18 cellular contexts compared by ENCODE assay signal in genomic region chr1:222461941-222462340, GRCh38.
A peak's percentile ranks its signal among the peaks of the same experiment; 100 is the strongest.
DNase-seq lines count a peak whose midpoint lies in the region; ATAC-seq, FAIRE-seq and TF ChIP-seq lines count a peak whose summit lies in the region.
"Had no signal": no experiment of that assay in that cellular context is flagged by ENCODE, and none has a peak within 500 bp of the region (broad histone marks: within the 10 kb centered on the region; RNA-seq: fewer than 3 reads in every experiment).

No MANE protein-coding gene starts in this region.

- no peaks in the 10 kb centered on the region for H3K27me3 Mint-ChIP-seq in astrocyte (ENCODE audit: low read depth, unreplicated experiment)

- TF ChIP-seq EP300 in HepG2 (IDR thresholded peaks at IDR 0.05; ENCODE audit: low read depth in 2 of 2, low read length in 2 of 2) (no peak), HepG2 (CRISPR knock-in tag; IDR thresholded peaks at IDR 0.05; ENCODE audit: borderline replicate concordance) (no peak)

- no peak overlapping the region for H2AFZ ChIP-seq in HepG2 (ENCODE audit: low read length)
- no peak overlapping the region for H2AFZ ChIP-seq in astrocyte (ENCODE audit: low read depth, low read length)

- peaks cover 14% of the 10 kb centered on the region for H3K9me3 ChIP-seq in HepG2 (ENCODE audit: low read length)
- H3K9me3 ChIP-seq in right lobe of liver, result no peaks in the 10 kb centered on the region
- peaks cover 2% of the 10 kb centered on the region for H3K9me3 ChIP-seq in astrocyte (ENCODE audit: insufficient read depth, low read depth, low read length)
- no peaks in the 10 kb centered on the region for H3K9me3 ChIP-seq in BE2C

- H3K4me1 Mint-ChIP-seq in astrocyte (ENCODE audit: low read depth, unreplicated experiment), result peaks cover 14% of the 10 kb centered on the region

- intact Hi-C loops in HepG2 (cut with micrococcal nuclease; ENCODE audit: unreplicated experiment) (loop anchor here (10.0 kb wide), 1 partner anchor 717 kb away; the partner anchor contains the start of gene DUSP10), right lobe of liver (cut with DNase I) (loop anchor here in 1 of 2 donors (10.0 kb wide), 1 partner anchor 173 kb away; no protein-coding TSS in a partner anchor)

- H3K9me3 Mint-ChIP-seq in astrocyte (ENCODE audit: unreplicated experiment), result peaks cover 21% of the 10 kb centered on the region

- H3K9ac ChIP-seq in HepG2 (ENCODE audit: insufficient read depth, low read depth, low read length) (no peak overlapping the region), astrocyte (ENCODE audit: low read length) (no peak overlapping the region)
- H3K9ac ChIP-seq: BLaER1 treated with 17β-estradiol and CSF1 and Interleukin-3, amounts not matched to agents 10 nM and 100 nM had no signal

- no peak for TF ChIP-seq RAD21 in HepG2 (CRISPR knock-in tag; IDR thresholded peaks at IDR 0.05)

- no peaks in the 10 kb centered on the region for H3K36me3 ChIP-seq in HepG2 (replicated peaks in 1 of 2; ENCODE audit: control insufficient read depth in 1 of 2, insufficient read depth in 2 of 2, low read length in 2 of 2)
- H3K36me3 ChIP-seq in right lobe of liver, result no peaks in the 10 kb centered on the region
- H3K36me3 ChIP-seq in astrocyte (ENCODE audit: insufficient read depth, low read length), result no peaks in the 10 kb centered on the region
- H3K36me3 ChIP-seq in BE2C, result no peaks in the 10 kb centered on the region

- BruUV-seq in HepG2 (replicated peaks; lab: Mats Ljungman, UMichigan), result no TSS peak

- CTCF ChIA-PET in HepG2 (lab: Yijun Ruan, JAX; ENCODE audit: low intra/inter-chr PET ratio, low total read pairs), result no interaction called here

- TF ChIP-seq CTCF in HepG2 (CRISPR knock-in tag; IDR thresholded peaks at IDR 0.05), result no peak
- TF ChIP-seq CTCF in right lobe of liver (IDR thresholded peaks at IDR 0.05), result no peak
- TF ChIP-seq CTCF in astrocyte (IDR thresholded peaks at IDR 0.05; ENCODE audit: insufficient read depth, low read depth, low read length), result no peak
- no peak for TF ChIP-seq CTCF in fibroblast of mammary gland (conservative IDR thresholded peaks at IDR 0.05; ENCODE audit: control insufficient read depth, insufficient read depth, low read depth, low read length)
- no peak for TF ChIP-seq CTCF in foreskin fibroblast (IDR thresholded peaks at IDR 0.05; ENCODE audit: low read depth, low read length)
- no peak for TF ChIP-seq CTCF in BE2C (IDR thresholded peaks at IDR 0.05; ENCODE audit: low read depth, low read length)

- H3K4me2 ChIP-seq in HepG2 (ENCODE audit: low read depth, low read length) (no peak overlapping the region), astrocyte (ENCODE audit: low read length) (no peak overlapping the region)
- H3K4me2 ChIP-seq: BLaER1 treated with 17β-estradiol and CSF1 and Interleukin-3, amounts not matched to agents 10 nM and 100 nM had no signal

- H3K27ac Mint-ChIP-seq in astrocyte (ENCODE audit: unreplicated experiment), result peak overlapping the region; percentile 82
- H3K27ac Mint-ChIP-seq: HFFc6 had no signal

- POLR2A ChIA-PET in HepG2 (lab: Yijun Ruan, JAX), result no interaction called here

- H4K20me1 ChIP-seq in HepG2 (ENCODE audit: insufficient read depth, low read length), result no peaks in the 10 kb centered on the region
- no peaks in the 10 kb centered on the region for H4K20me1 ChIP-seq in astrocyte (ENCODE audit: insufficient read depth, low read length)
- H4K20me1 ChIP-seq: BLaER1 treated with 17β-estradiol and CSF1 and Interleukin-3, amounts not matched to agents 10 nM and 100 nM had no signal

- FAIRE-seq in HepG2 (lab: Jason Lieb, UNC) (no peak), astrocyte (lab: Jason Lieb, UNC) (no peak)
- FAIRE-seq: G401.6, GM12891, GM19239, HTR-8/SVneo had no signal

- WGBS in HepG2 (ENCODE audit: low lambda C conversion rate), result 46% methylated on average over 2 of the region's 2 CpGs
- WGBS in right lobe of liver (ENCODE audit: insufficient coverage, low coverage, low lambda C conversion rate, missing lambda C conversion rate), result 51% methylated on average over 2 of the region's 2 CpGs

- H3K4me3 Mint-ChIP-seq in astrocyte (ENCODE audit: unreplicated experiment), result no peak overlapping the region
- H3K4me3 Mint-ChIP-seq: CD4-positive, CD25-positive, alpha-beta regulatory T cell; HFFc6 had no signal

- H3K4me1 ChIP-seq in HepG2 (ENCODE audit: insufficient read depth, low read length) (peaks cover 30% of the 10 kb centered on the region), right lobe of liver (peaks cover 0 to 12% (median 4%) of the 10 kb centered on the region in 4 donors), astrocyte (ENCODE audit: insufficient read depth, low read length) (peaks cover 7% of the 10 kb centered on the region), BE2C (no peaks in the 10 kb centered on the region)

- no peak for ATAC-seq in HepG2
- ATAC-seq in right lobe of liver, result no peak

- peaks cover 0 to 1% of the 10 kb centered on the region in 2 experiments; a peak in 1 of 5 replicates for H3K27me3 ChIP-seq in HepG2 (ENCODE audit: control insufficient read depth in 1 of 2, insufficient read depth in 2 of 2, low read length in 2 of 2)
- H3K27me3 ChIP-seq in right lobe of liver, result no peaks in the 10 kb centered on the region
- no peaks in the 10 kb centered on the region for H3K27me3 ChIP-seq in astrocyte (ENCODE audit: insufficient read depth, low read length)
- H3K27me3 ChIP-seq in BE2C, result no peaks in the 10 kb centered on the region
- H3K27me3 ChIP-seq: BLaER1 treated with 17β-estradiol and CSF1 and Interleukin-3, amounts not matched to agents 10 nM and 100 nM had no signal

- H3K27ac ChIP-seq in HepG2 (ENCODE audit: extremely low read length, insufficient read depth, low read length), result no peak overlapping the region
- no peak overlapping the region for H3K27ac ChIP-seq in right lobe of liver
- H3K27ac ChIP-seq in astrocyte (ENCODE audit: low read depth, low read length), result no peak overlapping the region
- H3K27ac ChIP-seq: BLaER1 treated with 17β-estradiol and CSF1 and Interleukin-3, amounts not matched to agents 10 nM and 100 nM had no signal

- H3K4me3 ChIP-seq in HepG2 (replicated peaks in 1 of 3; ENCODE audit: insufficient read depth in 1 of 3, low read depth in 2 of 3, low read length in 3 of 3) (no peak overlapping the region), right lobe of liver (no peak overlapping the region), astrocyte (ENCODE audit: insufficient read depth, low read depth, low read length) (no peak overlapping the region), fibroblast of mammary gland (ENCODE audit: control insufficient read depth, low read depth, low read length) (no peak overlapping the region), foreskin fibroblast (ENCODE audit: low read depth in 1 of 2, low read length in 2 of 2) (no peak overlapping the region), BE2C (ENCODE audit: low read depth, low read length) (no peak overlapping the region)
- H3K4me3 ChIP-seq: BLaER1 treated with 17β-estradiol and CSF1 and Interleukin-3, amounts not matched to agents 10 nM and 100 nM had no signal

- no peak for TF ChIP-seq POLR2A in HepG2 (IDR thresholded peaks at IDR 0.05; ENCODE audit: insufficient read depth in 1 of 2, low read depth in 2 of 2, low read length in 2 of 2)
- no peak for TF ChIP-seq POLR2A in right lobe of liver (IDR thresholded peaks at IDR 0.05)

- DNase-seq in HepG2 (ENCODE audit: low spot score) (no peak), right lobe of liver (no peak), astrocyte (ENCODE audit: low read depth) (no peak), fibroblast of mammary gland (ENCODE audit: low read depth) (peak; percentile 7), EL (no peak), foreskin fibroblast (no peak), BE2C (no peak)
- DNase-seq: 8988T; AML-193; CD4-positive, CD25-positive, alpha-beta regulatory T cell; DMS53; HCEC 1CT; HFFc6 had no signal

- in situ Hi-C loops in HepG2 (cut with HindIII; ENCODE audit: extremely low pct_ligation_motif_present, low pct_unique_long_range_greater_than_20kb), result loop anchor here (10.0 to 25.0 kb wide), 3 partner anchors 253 to 717 kb away; partner anchors contain the start of genes AIDA, BROX and DUSP10

- peaks cover 12% of the 10 kb centered on the region for H3K36me3 Mint-ChIP-seq in astrocyte (ENCODE audit: low read depth, unreplicated experiment)

- H3K79me2 ChIP-seq in HepG2 (ENCODE audit: insufficient read depth, low read length) (no peaks in the 10 kb centered on the region), astrocyte (ENCODE audit: insufficient read depth, low read length) (no peaks in the 10 kb centered on the region)

TF ChIP-seq in HepG2, 621 proteins besides CTCF, POLR2A, EP300 and RAD21:
- TF ChIP-seq FOSL2 (CRISPR knock-in tag; IDR thresholded peaks at IDR 0.05) (0 out of 2 replicates have a peak, but pooled peaks have one; percentile 6), SNRNP70 (IDR thresholded peaks at IDR 0.05; ENCODE audit: low read depth, low read length) (no peak)
